In genomic region chr17:50824429-50824828, GRCh38 we compare ENCODE assay signal across 1 cellular context.
TF ChIP-seq lines count a peak whose summit lies in the region.

No MANE protein-coding gene starts in this region.

TF ChIP-seq in K562, 482 proteins besides CTCF, POLR2A, EP300 and RAD21 (continued from another document):
- TF ChIP-seq IRF9 (tag; IDR thresholded peaks at IDR 0.05) (no peak), ATF4 (CRISPR knock-in tag; IDR thresholded peaks at IDR 0.05) (no peak), ZFP1 (CRISPR knock-in tag; IDR thresholded peaks at IDR 0.05) (no peak), NFE2L1 (tag; IDR thresholded peaks at IDR 0.05; ENCODE audit: borderline replicate concordance, low read depth) (no peak), VEZF1 (CRISPR knock-in tag; IDR thresholded peaks at IDR 0.05) (no peak), RBM25 (IDR thresholded peaks at IDR 0.05; ENCODE audit: low read depth, low read length, severe bottlenecking) (no peak), HDGF (IDR thresholded peaks at IDR 0.05) (no peak), SAP30 (IDR thresholded peaks at IDR 0.05; ENCODE audit: borderline replicate concordance, insufficient read depth, low read depth, low read length, poor library complexity, severe bottlenecking) (no peak), CBFA2T3 (IDR thresholded peaks at IDR 0.05) (peak; percentile 48; the same call in 1 of the 2 replicates), PBX2 (CRISPR knock-in tag; IDR thresholded peaks at IDR 0.05; ENCODE audit: low read depth) (no peak), PBX2 (tag; conservative IDR thresholded peaks at IDR 0.05; ENCODE audit: low read depth) (peak; percentile 56; the same call in 1 of the 2 replicates), TAF7 (tag; IDR thresholded peaks at IDR 0.05) (no peak), SMAD1 (IDR thresholded peaks at IDR 0.05; ENCODE audit: low read depth, low read length, partially characterized antibody) (no peak), TAL1 (IDR thresholded peaks at IDR 0.05) (peak; percentile 12; the same call in 1 of the 2 replicates), ARID3B (CRISPR knock-in tag; IDR thresholded peaks at IDR 0.05; ENCODE audit: borderline replicate concordance) (no peak), RBM14 (IDR thresholded peaks at IDR 0.05; ENCODE audit: borderline replicate concordance, insufficient read depth, low read depth, low read length) (no peak), CBFA2T2 (conservative IDR thresholded peaks at IDR 0.05) (0 out of 2 replicates have a peak, but pooled peaks have one; percentile 29), ZNF324 (CRISPR knock-in tag; IDR thresholded peaks at IDR 0.05) (no peak), ZNF764 (CRISPR knock-in tag; IDR thresholded peaks at IDR 0.05; ENCODE audit: low read depth) (no peak), ZNF586 (CRISPR knock-in tag; conservative IDR thresholded peaks at IDR 0.05) (no peak), SIX5 (IDR thresholded peaks at IDR 0.05; ENCODE audit: borderline replicate concordance in 1 of 2, insufficient read depth in 1 of 2, low read depth in 1 of 2, low read length in 2 of 2) (no peak), ZBTB5 (IDR thresholded peaks at IDR 0.05) (no peak), MYNN (IDR thresholded peaks at IDR 0.05) (no peak), MYNN (CRISPR knock-in tag; IDR thresholded peaks at IDR 0.05) (no peak), GABPB1 (CRISPR knock-in tag; IDR thresholded peaks at IDR 0.05) (no peak), FOSL1 (tag; conservative IDR thresholded peaks at IDR 0.05) (no peak), TBL1XR1 (IDR thresholded peaks at IDR 0.05; ENCODE audit: low read length in 2 of 2) (no peak), HOXB6 (CRISPR knock-in tag; IDR thresholded peaks at IDR 0.05; ENCODE audit: borderline replicate concordance) (no peak), HDAC3 (IDR thresholded peaks at IDR 0.05; ENCODE audit: borderline replicate concordance, partially characterized antibody) (no peak), SMAD2 (IDR thresholded peaks at IDR 0.05; ENCODE audit: low read depth, low read length) (no peak), ZNF699 (CRISPR knock-in tag; IDR thresholded peaks at IDR 0.05; ENCODE audit: insufficient replicate concordance) (no peak), FOXO4 (CRISPR knock-in tag; IDR thresholded peaks at IDR 0.05) (no peak), CC2D1A (IDR thresholded peaks at IDR 0.05) (no peak), ZNF551 (CRISPR knock-in tag; IDR thresholded peaks at IDR 0.05) (no peak), TFAM (CRISPR knock-in tag; conservative IDR thresholded peaks at IDR 0.05) (no peak), HSF4 (CRISPR knock-in tag; IDR thresholded peaks at IDR 0.05; ENCODE audit: borderline replicate concordance) (no peak), STAT6 (CRISPR knock-in tag; IDR thresholded peaks at IDR 0.05) (no peak), ZNF121 (CRISPR knock-in tag; conservative IDR thresholded peaks at IDR 0.05) (no peak), HES1 (IDR thresholded peaks at IDR 0.05; ENCODE audit: low read depth) (no peak), ARID1B (IDR thresholded peaks at IDR 0.05) (peak; percentile 36; the same call in 1 of the 2 replicates), ZFPM2 (CRISPR knock-in tag; IDR thresholded peaks at IDR 0.05) (no peak), MTA1 (IDR thresholded peaks at IDR 0.05; ENCODE audit: borderline replicate concordance) (no peak), NRF1 (conservative IDR thresholded peaks at IDR 0.05 in 1 of 2, IDR thresholded peaks at IDR 0.05 in 1 of 2) (no peak), KLF13 (tag; IDR thresholded peaks at IDR 0.05; ENCODE audit: borderline replicate concordance, low read depth) (no peak), HDAC6 (IDR thresholded peaks at IDR 0.05; ENCODE audit: low read depth, low read length) (no peak), PHB (CRISPR knock-in tag; IDR thresholded peaks at IDR 0.05) (no peak), LCOR (CRISPR knock-in tag; IDR thresholded peaks at IDR 0.05) (no peak), CBX1 (IDR thresholded peaks at IDR 0.05; ENCODE audit: low read depth) (no peak), ZZZ3 (IDR thresholded peaks at IDR 0.05) (no peak), RCOR1 (IDR thresholded peaks at IDR 0.05; ENCODE audit: borderline replicate concordance in 1 of 2, low read depth in 2 of 2, low read length in 2 of 2) (0 out of 4 replicates have a peak, but pooled peaks of 1 of the 2 experiments have one; percentile 10), GABPB2 (CRISPR knock-in tag; conservative IDR thresholded peaks at IDR 0.05) (no peak), RAD51 (IDR thresholded peaks at IDR 0.05; ENCODE audit: borderline replicate concordance, low read depth) (no peak)
